In the genomic region with DNA sequence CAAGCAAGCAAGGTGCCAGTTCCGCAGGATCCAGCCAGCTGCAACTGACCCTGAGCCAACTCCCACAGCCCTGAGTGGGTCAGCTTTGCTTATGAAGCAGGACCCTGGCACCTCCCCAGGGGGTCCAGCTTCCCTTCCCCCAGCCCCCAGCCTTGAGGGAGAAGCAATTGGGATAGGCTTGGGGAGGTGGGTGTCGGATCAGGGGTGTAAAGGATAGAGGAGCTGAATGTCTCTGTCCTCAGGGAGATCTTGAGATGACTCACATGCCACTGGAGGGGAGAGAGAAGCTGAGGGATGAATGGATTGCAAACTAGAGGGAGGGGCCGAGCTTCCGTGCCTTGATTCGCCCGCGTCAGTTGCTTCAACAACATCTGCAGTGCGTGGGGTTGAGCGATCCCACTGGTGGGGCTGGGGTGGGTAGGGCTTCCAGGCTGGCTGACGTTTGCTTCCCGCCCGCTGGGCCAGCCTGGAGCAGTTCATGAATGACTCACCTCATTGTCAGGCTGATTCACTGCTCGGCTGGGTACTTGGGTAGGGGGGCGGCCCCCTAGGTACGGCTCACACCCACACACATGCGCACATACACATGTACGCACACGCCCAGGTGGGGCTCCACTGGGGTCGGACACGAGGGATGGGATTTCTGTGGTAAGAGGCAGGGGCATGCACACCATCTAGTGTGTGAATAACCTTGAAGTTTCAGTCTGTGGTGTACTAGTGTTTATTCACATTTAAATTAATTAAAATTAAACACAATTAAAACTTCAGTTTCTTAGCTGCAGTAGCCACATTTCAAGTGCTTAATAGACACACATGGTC, we compare ENCODE assay signal across 1 cellular context.
TF ChIP-seq lines count a peak whose summit lies in the region.

No MANE protein-coding gene starts in this region.

TF ChIP-seq in K562, 482 proteins besides CTCF, POLR2A, EP300 and RAD21 (continued from another document and continues in another):
- TF ChIP-seq, protein P1, sequence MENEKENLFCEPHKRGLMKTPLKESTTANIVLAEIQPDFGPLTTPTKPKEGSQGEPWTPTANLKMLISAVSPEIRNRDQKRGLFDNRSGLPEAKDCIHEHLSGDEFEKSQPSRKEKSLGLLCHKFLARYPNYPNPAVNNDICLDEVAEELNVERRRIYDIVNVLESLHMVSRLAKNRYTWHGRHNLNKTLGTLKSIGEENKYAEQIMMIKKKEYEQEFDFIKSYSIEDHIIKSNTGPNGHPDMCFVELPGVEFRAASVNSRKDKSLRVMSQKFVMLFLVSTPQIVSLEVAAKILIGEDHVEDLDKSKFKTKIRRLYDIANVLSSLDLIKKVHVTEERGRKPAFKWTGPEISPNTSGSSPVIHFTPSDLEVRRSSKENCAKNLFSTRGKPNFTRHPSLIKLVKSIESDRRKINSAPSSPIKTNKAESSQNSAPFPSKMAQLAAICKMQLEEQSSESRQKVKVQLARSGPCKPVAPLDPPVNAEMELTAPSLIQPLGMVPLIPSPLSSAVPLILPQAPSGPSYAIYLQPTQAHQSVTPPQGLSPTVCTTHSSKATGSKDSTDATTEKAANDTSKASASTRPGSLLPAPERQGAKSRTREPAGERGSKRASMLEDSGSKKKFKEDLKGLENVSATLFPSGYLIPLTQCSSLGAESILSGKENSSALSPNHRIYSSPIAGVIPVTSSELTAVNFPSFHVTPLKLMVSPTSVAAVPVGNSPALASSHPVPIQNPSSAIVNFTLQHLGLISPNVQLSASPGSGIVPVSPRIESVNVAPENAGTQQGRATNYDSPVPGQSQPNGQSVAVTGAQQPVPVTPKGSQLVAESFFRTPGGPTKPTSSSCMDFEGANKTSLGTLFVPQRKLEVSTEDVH (IDR thresholded peaks at IDR 0.05; ENCODE audit: low read depth, partially characterized antibody), result no peak
- TF ChIP-seq, protein P2, sequence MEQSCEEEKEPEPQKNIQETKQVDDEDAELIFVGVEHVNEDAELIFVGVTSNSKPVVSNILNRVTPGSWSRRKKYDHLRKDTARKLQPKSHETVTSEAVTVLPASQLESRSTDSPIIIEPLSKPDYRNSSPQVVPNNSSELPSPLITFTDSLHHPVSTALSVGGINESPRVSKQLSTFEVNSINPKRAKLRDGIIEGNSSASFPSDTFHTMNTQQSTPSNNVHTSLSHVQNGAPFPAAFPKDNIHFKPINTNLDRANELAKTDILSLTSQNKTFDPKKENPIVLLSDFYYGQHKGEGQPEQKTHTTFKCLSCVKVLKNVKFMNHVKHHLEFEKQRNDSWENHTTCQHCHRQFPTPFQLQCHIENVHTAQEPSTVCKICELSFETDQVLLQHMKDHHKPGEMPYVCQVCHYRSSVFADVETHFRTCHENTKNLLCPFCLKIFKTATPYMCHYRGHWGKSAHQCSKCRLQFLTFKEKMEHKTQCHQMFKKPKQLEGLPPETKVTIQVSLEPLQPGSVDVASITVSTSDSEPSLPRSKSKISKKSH (CRISPR knock-in tag; IDR thresholded peaks at IDR 0.05), result no peak
- TF ChIP-seq, protein P3, sequence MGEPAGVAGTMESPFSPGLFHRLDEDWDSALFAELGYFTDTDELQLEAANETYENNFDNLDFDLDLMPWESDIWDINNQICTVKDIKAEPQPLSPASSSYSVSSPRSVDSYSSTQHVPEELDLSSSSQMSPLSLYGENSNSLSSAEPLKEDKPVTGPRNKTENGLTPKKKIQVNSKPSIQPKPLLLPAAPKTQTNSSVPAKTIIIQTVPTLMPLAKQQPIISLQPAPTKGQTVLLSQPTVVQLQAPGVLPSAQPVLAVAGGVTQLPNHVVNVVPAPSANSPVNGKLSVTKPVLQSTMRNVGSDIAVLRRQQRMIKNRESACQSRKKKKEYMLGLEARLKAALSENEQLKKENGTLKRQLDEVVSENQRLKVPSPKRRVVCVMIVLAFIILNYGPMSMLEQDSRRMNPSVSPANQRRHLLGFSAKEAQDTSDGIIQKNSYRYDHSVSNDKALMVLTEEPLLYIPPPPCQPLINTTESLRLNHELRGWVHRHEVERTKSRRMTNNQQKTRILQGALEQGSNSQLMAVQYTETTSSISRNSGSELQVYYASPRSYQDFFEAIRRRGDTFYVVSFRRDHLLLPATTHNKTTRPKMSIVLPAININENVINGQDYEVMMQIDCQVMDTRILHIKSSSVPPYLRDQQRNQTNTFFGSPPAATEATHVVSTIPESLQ (CRISPR knock-in tag; IDR thresholded peaks at IDR 0.05), result no peak
- TF ChIP-seq HNRNPK (IDR thresholded peaks at IDR 0.05; ENCODE audit: low read depth, low read length, poor library complexity, severe bottlenecking) (no peak), PPARD (CRISPR knock-in tag; IDR thresholded peaks at IDR 0.05) (no peak), TFAM (CRISPR knock-in tag; conservative IDR thresholded peaks at IDR 0.05) (no peak), RBM39 (optimal IDR thresholded peaks at IDR 0.05; ENCODE audit: low read depth, low read length) (no peak), XRCC4 (IDR thresholded peaks at IDR 0.05; ENCODE audit: extremely low read depth, insufficient read depth, insufficient read length) (no peak), POLR2AphosphoS2 (IDR thresholded peaks at IDR 0.05; ENCODE audit: low read length) (no peak), JUND (IDR thresholded peaks at IDR 0.05; ENCODE audit: borderline replicate concordance, low read depth, low read length) (peak; percentile 97), JUND (tag; IDR thresholded peaks at IDR 0.05; ENCODE audit: borderline replicate concordance, low read depth, low read length) (peak; percentile 97), COPS2 (conservative IDR thresholded peaks at IDR 0.05) (no peak), TARDBP (IDR thresholded peaks at IDR 0.05) (peak; percentile 83; the same call in 1 of the 2 replicates), DIDO1 (tag; IDR thresholded peaks at IDR 0.05; ENCODE audit: low read depth) (no peak), SUPT5H (IDR thresholded peaks at IDR 0.05) (peak; percentile 59), ZNF445 (CRISPR knock-in tag; IDR thresholded peaks at IDR 0.05; ENCODE audit: low read depth) (no peak), SMARCC2 (IDR thresholded peaks at IDR 0.05; ENCODE audit: low read depth) (peak; percentile 83), CBX3 (IDR thresholded peaks at IDR 0.05; ENCODE audit: borderline replicate concordance in 1 of 2, low read length in 2 of 2) (no peak; a peak in 2 of 3 replicates), NCOR1 (IDR thresholded peaks at IDR 0.05) (peak; percentile 47; the same call in 1 of the 2 replicates), KAT8 (IDR thresholded peaks at IDR 0.05; ENCODE audit: low read depth) (no peak), NEUROD1 (IDR thresholded peaks at IDR 0.05; ENCODE audit: borderline replicate concordance, low read depth, low read length, partially characterized antibody) (peak; percentile 80), FOXP1 (CRISPR knock-in tag; IDR thresholded peaks at IDR 0.05) (peak; percentile 88; the same call in 1 of the 2 replicates), OTX1 (CRISPR knock-in tag; IDR thresholded peaks at IDR 0.05) (no peak), STAT5A (IDR thresholded peaks at IDR 0.05; ENCODE audit: borderline replicate concordance, low read length) (0 out of 2 replicates have a peak, but pooled peaks have one; percentile 8), ZNF696 (CRISPR knock-in tag; conservative IDR thresholded peaks at IDR 0.05) (no peak), MTA1 (IDR thresholded peaks at IDR 0.05; ENCODE audit: borderline replicate concordance) (peak; percentile 77; the same call in 1 of the 2 replicates), ZNF717 (CRISPR knock-in tag; IDR thresholded peaks at IDR 0.05) (no peak), ZFP36 (IDR thresholded peaks at IDR 0.05; ENCODE audit: low read depth, low read length, partially characterized antibody) (peak; percentile 12), DNMT1 (IDR thresholded peaks at IDR 0.05) (no peak), EWSR1 (IDR thresholded peaks at IDR 0.05; ENCODE audit: borderline replicate concordance, low read depth, partially characterized antibody) (no peak), KHSRP (IDR thresholded peaks at IDR 0.05) (no peak), ZNF384 (IDR thresholded peaks at IDR 0.05; ENCODE audit: low read depth, low read length) (no peak)
- TF ChIP-seq, protein P4, sequence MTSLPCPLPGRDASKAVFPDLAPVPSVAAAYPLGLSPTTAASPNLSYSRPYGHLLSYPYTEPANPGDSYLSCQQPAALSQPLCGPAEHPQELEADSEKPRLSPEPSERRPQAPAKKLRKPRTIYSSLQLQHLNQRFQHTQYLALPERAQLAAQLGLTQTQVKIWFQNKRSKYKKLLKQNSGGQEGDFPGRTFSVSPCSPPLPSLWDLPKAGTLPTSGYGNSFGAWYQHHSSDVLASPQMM (CRISPR knock-in tag; IDR thresholded peaks at IDR 0.05), result no peak
- TF ChIP-seq, protein P5, sequence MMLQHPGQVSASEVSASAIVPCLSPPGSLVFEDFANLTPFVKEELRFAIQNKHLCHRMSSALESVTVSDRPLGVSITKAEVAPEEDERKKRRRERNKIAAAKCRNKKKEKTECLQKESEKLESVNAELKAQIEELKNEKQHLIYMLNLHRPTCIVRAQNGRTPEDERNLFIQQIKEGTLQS (IDR thresholded peaks at IDR 0.05), result peak; percentile 98
- TF ChIP-seq, protein P5 (CRISPR knock-in tag; conservative IDR thresholded peaks at IDR 0.05), result peak; percentile 91
- TF ChIP-seq, protein P6, sequence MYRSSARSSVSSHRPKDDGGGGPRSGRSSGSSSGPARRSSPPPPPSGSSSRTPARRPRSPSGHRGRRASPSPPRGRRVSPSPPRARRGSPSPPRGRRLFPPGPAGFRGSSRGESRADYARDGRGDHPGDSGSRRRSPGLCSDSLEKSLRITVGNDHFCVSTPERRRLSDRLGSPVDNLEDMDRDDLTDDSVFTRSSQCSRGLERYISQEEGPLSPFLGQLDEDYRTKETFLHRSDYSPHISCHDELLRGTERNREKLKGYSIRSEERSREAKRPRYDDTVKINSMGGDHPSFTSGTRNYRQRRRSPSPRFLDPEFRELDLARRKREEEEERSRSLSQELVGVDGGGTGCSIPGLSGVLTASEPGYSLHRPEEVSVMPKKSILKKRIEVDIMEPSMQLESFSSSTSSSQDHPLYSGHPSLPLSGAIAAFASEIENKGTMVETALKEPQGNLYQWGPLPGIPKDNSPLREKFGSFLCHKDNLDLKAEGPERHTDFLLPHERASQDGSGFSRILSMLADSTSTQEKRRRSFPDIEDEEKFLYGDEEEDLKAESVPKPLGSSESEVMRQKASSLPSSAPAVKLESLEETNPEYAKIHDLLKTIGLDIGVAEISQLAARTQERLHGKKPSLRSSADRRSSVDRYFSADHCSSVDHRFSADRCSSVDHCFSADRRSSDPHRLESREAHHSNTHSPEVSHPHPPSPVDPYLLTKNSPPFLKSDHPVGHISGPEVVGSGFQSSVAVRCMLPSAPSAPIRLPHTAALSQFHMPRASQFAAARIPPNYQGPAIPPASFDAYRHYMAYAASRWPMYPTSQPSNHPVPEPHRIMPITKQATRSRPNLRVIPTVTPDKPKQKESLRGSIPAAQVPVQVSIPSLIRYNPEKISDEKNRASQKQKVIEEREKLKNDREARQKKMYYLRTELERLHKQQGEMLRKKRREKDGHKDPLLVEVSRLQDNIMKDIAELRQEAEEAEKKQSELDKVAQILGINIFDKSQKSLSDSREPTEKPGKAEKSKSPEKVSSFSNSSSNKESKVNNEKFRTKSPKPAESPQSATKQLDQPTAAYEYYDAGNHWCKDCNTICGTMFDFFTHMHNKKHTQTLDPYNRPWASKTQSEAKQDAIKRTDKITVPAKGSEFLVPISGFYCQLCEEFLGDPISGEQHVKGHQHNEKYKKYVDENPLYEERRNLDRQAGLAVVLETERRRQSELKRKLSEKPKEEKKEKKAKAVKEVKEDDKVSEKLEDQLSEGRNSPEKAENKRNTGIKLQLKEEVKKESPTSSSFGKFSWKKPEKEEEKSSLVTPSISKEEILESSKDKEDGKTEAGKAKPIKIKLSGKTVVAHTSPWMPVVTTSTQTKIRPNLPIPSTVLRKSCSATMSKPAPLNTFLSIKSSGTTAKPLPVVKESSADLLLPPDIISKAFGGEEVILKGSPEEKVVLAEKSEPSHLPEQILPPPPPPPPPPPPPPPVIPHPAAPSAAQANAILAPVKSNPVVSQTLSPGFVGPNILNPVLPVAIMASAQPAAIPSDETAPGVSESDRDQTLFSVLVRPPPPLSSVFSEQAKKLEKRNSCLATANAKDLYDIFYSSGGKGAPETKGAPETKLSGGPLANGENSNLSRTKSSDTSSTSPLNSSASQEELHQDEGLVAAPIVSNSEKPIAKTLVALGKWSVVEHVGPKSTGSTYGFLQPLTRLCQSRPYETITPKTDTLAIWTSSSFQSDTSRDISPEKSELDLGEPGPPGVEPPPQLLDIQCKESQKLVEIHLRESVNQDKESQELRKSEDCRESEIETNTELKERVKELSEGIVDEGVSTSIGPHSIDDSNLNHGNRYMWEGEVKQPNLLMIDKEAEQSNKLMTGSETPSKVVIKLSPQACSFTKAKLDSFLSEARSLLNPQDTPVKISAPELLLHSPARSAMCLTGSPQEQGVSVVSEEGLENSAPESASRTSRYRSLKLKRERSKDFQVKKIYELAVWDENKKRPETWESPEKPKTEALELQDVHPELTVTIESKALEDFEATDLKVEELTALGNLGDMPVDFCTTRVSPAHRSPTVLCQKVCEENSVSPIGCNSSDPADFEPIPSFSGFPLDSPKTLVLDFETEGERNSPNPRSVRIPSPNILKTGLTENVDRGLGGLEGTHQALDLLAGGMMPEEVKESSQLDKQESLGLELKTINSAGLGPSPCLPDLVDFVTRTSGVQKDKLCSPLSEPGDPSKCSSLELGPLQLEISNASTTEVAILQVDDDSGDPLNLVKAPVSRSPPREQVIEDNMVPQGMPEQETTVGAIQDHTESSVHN (IDR thresholded peaks at IDR 0.05; ENCODE audit: borderline replicate concordance in 1 of 2, low read depth in 1 of 2), result peak in 1 of 2 experiments; percentile 60; a peak in 2 of 4 replicates
- TF ChIP-seq, protein P7, sequence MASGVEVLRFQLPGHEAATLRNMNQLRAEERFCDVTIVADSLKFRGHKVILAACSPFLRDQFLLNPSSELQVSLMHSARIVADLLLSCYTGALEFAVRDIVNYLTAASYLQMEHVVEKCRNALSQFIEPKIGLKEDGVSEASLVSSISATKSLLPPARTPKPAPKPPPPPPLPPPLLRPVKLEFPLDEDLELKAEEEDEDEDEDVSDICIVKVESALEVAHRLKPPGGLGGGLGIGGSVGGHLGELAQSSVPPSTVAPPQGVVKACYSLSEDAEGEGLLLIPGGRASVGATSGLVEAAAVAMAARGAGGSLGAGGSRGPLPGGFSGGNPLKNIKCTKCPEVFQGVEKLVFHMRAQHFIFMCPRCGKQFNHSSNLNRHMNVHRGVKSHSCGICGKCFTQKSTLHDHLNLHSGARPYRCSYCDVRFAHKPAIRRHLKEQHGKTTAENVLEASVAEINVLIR (CRISPR knock-in tag; IDR thresholded peaks at IDR 0.05), result 0 out of 2 replicates have a peak, but pooled peaks have one; percentile 15
- TF ChIP-seq, protein P8, sequence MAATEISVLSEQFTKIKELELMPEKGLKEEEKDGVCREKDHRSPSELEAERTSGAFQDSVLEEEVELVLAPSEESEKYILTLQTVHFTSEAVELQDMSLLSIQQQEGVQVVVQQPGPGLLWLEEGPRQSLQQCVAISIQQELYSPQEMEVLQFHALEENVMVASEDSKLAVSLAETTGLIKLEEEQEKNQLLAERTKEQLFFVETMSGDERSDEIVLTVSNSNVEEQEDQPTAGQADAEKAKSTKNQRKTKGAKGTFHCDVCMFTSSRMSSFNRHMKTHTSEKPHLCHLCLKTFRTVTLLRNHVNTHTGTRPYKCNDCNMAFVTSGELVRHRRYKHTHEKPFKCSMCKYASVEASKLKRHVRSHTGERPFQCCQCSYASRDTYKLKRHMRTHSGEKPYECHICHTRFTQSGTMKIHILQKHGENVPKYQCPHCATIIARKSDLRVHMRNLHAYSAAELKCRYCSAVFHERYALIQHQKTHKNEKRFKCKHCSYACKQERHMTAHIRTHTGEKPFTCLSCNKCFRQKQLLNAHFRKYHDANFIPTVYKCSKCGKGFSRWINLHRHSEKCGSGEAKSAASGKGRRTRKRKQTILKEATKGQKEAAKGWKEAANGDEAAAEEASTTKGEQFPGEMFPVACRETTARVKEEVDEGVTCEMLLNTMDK (IDR thresholded peaks at IDR 0.05; ENCODE audit: borderline replicate concordance, insufficient read depth, low read depth, low read length, poor library complexity, severe bottlenecking), result no peak
